Comparison of ENCODE assay signal across 26 cellular contexts in the genomic region with DNA sequence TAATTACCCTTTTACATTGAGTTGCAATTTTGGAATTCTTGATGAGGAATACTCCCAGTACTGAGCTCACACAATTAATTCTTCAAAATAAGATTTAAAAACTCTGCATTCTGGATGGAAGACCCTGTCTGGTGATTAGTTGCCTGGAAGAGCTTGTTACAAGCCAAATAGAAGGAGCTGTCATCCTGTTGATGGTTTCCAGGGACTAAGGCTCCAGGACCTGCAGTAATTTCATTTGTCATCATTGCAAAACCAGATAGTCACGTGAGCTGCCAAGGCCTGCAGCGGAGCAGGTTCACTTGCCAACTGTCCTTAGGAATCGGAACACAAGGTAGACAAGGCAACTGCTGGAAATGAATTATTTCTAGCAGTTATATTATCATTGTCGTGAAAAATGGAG.
DNase-seq lines count a peak whose midpoint lies in the region; ATAC-seq, FAIRE-seq and TF ChIP-seq lines count a peak whose summit lies in the region.
"Had no signal": no experiment of that assay in that cellular context is flagged by ENCODE, and none has a peak within 500 bp of the region (broad histone marks: within the 10 kb centered on the region; RNA-seq: fewer than 3 reads in every experiment).

No MANE protein-coding gene starts in this region.

- TF ChIP-seq EP300 in HepG2 (IDR thresholded peaks at IDR 0.05; ENCODE audit: low read depth in 2 of 2, low read length in 2 of 2) (no peak), HepG2 (CRISPR knock-in tag; IDR thresholded peaks at IDR 0.05; ENCODE audit: borderline replicate concordance) (no peak)

- 21% methylated on average over 4 of the region's 4 CpGs for WGBS in right lobe of liver (ENCODE audit: insufficient coverage, low coverage, low lambda C conversion rate, missing lambda C conversion rate)
- WGBS in HepG2 (ENCODE audit: low lambda C conversion rate) = 0% methylated on average over 4 of the region's 4 CpGs

- ATAC-seq in right lobe of liver = peak in 3 of 4 donors; percentile 36 to 85 (median 65)
- no peak for ATAC-seq in HepG2
- peak; percentile 53 for ATAC-seq in omental fat pad (ENCODE audit: low FRiP score)
- no peak for ATAC-seq in HG03039 (IDR thresholded peaks at IDR 0.05; ENCODE audit: unreplicated experiment)
- no peak for ATAC-seq in natural killer cell treated with Interleukin-12 subunit alpha and Interleukin-12 subunit beta and Interleukin-15 and Interleukin-18, amount 100 ng/mL, for 72 hours
- ATAC-seq: activated CD8-positive, alpha-beta T cell treated with anti-CD3 and anti-CD28 coated beads for 36 hours; WTC11 had no signal

- no peaks in the 10 kb centered on the region for H3K9me3 Mint-ChIP-seq in natural killer cell treated with Interleukin-12 subunit alpha and Interleukin-12 subunit beta and Interleukin-15 and Interleukin-18, amount 100 ng/mL, for 72 hours
- H3K9me3 Mint-ChIP-seq: activated naive CD4-positive, alpha-beta T cell treated with anti-CD3 and anti-CD28 coated beads for 36 hours; endodermal cell; T-helper 2 cell treated with Interferon-gamma antibody and Interleukin-4, amounts not matched to agents 5 μg/mL and 100 μg/mL, for 36 hours had no signal

- no peaks in the 10 kb centered on the region for H3K36me3 Mint-ChIP-seq in natural killer cell treated with Interleukin-12 subunit alpha and Interleukin-12 subunit beta and Interleukin-15 and Interleukin-18, amount 100 ng/mL, for 72 hours
- H3K36me3 Mint-ChIP-seq: CD14-positive monocyte, WTC11 had no signal

- H3K4me1 ChIP-seq in right lobe of liver (peaks cover 0 to 4% (median 0%) of the 10 kb centered on the region in 4 donors), HepG2 (ENCODE audit: insufficient read depth, low read length) (no peaks in the 10 kb centered on the region), left ventricle myocardium inferior (peaks cover 10% of the 10 kb centered on the region), uterus (no peaks in the 10 kb centered on the region)
- H3K4me1 ChIP-seq: SJSA1 had no signal

- no peaks in the 10 kb centered on the region for H3K79me2 ChIP-seq in HepG2 (ENCODE audit: insufficient read depth, low read length)

- no peak overlapping the region for H3K4me2 ChIP-seq in HepG2 (ENCODE audit: low read depth, low read length)

- no peak for TF ChIP-seq POLR2A in right lobe of liver (IDR thresholded peaks at IDR 0.05)
- TF ChIP-seq POLR2A in HepG2 (IDR thresholded peaks at IDR 0.05; ENCODE audit: insufficient read depth in 1 of 2, low read depth in 2 of 2, low read length in 2 of 2) = no peak
- TF ChIP-seq POLR2A in uterus (IDR thresholded peaks at IDR 0.05) = no peak

- H3K4me1 Mint-ChIP-seq in natural killer cell treated with Interleukin-12 subunit alpha and Interleukin-12 subunit beta and Interleukin-15 and Interleukin-18, amount 100 ng/mL, for 72 hours (ENCODE audit: low read depth in 2 of 2) = peaks cover 4 to 6% of the 10 kb centered on the region in 2 donors

- CTCF ChIA-PET in HepG2 (lab: Yijun Ruan, JAX; ENCODE audit: low intra/inter-chr PET ratio, low total read pairs) = no interaction called here

- no peaks in the 10 kb centered on the region for H3K9me3 ChIP-seq in right lobe of liver
- no peaks in the 10 kb centered on the region for H3K9me3 ChIP-seq in HepG2 (ENCODE audit: low read length)
- no peaks in the 10 kb centered on the region for H3K9me3 ChIP-seq in left ventricle myocardium inferior (replicated peaks)
- H3K9me3 ChIP-seq in uterus = no peaks in the 10 kb centered on the region
- H3K9me3 ChIP-seq: ovary, SJSA1 had no signal

- DNase-seq in right lobe of liver = no peak
- DNase-seq in HepG2 (ENCODE audit: low spot score) = no peak
- no peak for DNase-seq in left ventricle myocardium inferior
- DNase-seq in omental fat pad (ENCODE audit: low spot score) = no peak
- DNase-seq in uterus = peak; percentile 86 to 94
- no peak for DNase-seq in natural killer cell treated with Interleukin-12 subunit alpha and Interleukin-12 subunit beta and Interleukin-15 and Interleukin-18, amount 100 ng/mL, for 72 hours (ENCODE audit: low spot score)
- DNase-seq in NCI-H345 (lab: John Stamatoyannopoulos, UW) = no peak
- DNase-seq: ACHN; activated CD8-positive, alpha-beta T cell treated with anti-CD3 and anti-CD28 coated beads for 36 hours; activated naive CD4-positive, alpha-beta T cell treated with anti-CD3 and anti-CD28 coated beads for 36 hours; activated T-cell treated with anti-CD3 and anti-CD28 coated beads, Interleukin-2, amount 50 U/mL, for 1 hour; endodermal cell; foreskin melanocyte; NCI-H748 treated with DMSO at 0.1 percent for 48 hours; small intestine; stimulated activated CD4-positive, alpha-beta T cell treated with anti-CD3 and anti-CD28 coated beads, Interleukin-4, amount 100 ng/mL, for 4 hours had no signal

- no peak overlapping the region for H3K27ac Mint-ChIP-seq in natural killer cell treated with Interleukin-12 subunit alpha and Interleukin-12 subunit beta and Interleukin-15 and Interleukin-18, amount 100 ng/mL, for 72 hours
- H3K27ac Mint-ChIP-seq: activated CD8-positive, alpha-beta T cell treated with anti-CD3 and anti-CD28 coated beads for 36 hours; activated naive CD4-positive, alpha-beta T cell treated with anti-CD3 and anti-CD28 coated beads for 36 hours; CD14-positive monocyte; endodermal cell; T-helper 2 cell treated with Interferon-gamma antibody and Interleukin-4, amounts not matched to agents 5 μg/mL and 100 μg/mL, for 36 hours; WTC11 had no signal

- no peaks in the 10 kb centered on the region for H4K20me1 ChIP-seq in HepG2 (ENCODE audit: insufficient read depth, low read length)

- TF ChIP-seq CTCF in right lobe of liver (IDR thresholded peaks at IDR 0.05) (no peak), HepG2 (CRISPR knock-in tag; IDR thresholded peaks at IDR 0.05) (no peak), left ventricle myocardium inferior (IDR thresholded peaks at IDR 0.05; ENCODE audit: borderline replicate concordance) (no peak), omental fat pad (IDR thresholded peaks at IDR 0.05) (no peak), uterus (IDR thresholded peaks at IDR 0.05) (no peak)

- no peak overlapping the region for H2AFZ ChIP-seq in HepG2 (ENCODE audit: low read length)

- POLR2A ChIA-PET in HepG2 (lab: Yijun Ruan, JAX) = no interaction called here

- H3K27me3 ChIP-seq in right lobe of liver = no peaks in the 10 kb centered on the region
- H3K27me3 ChIP-seq in HepG2 (ENCODE audit: control insufficient read depth in 1 of 2, insufficient read depth in 2 of 2, low read length in 2 of 2) = peaks cover 0 to 18% of the 10 kb centered on the region in 2 experiments; a peak in 1 of 5 replicates
- H3K27me3 ChIP-seq in left ventricle myocardium inferior (ENCODE audit: low read depth) = peaks cover 2% of the 10 kb centered on the region
- H3K27me3 ChIP-seq in uterus = no peaks in the 10 kb centered on the region
- H3K27me3 ChIP-seq: ovary, SJSA1 had no signal

- FAIRE-seq in HepG2 (lab: Jason Lieb, UNC) = no peak
- FAIRE-seq: astrocyte, colon, G401.6, H1, small intestine had no signal

- H3K4me3 ChIP-seq in right lobe of liver (no peak overlapping the region), HepG2 (replicated peaks in 1 of 3; ENCODE audit: insufficient read depth in 1 of 3, low read depth in 2 of 3, low read length in 3 of 3) (no peak overlapping the region), left ventricle myocardium inferior (no peak overlapping the region), uterus (no peak overlapping the region)
- H3K4me3 ChIP-seq: ovary, SJSA1 had no signal

- no peak overlapping the region for H3K9ac ChIP-seq in HepG2 (ENCODE audit: insufficient read depth, low read depth, low read length)

- TF ChIP-seq RAD21 in HepG2 (CRISPR knock-in tag; IDR thresholded peaks at IDR 0.05) = no peak

- in situ Hi-C loops in HepG2 (cut with HindIII; ENCODE audit: extremely low pct_ligation_motif_present, low pct_unique_long_range_greater_than_20kb) = no loop called here

- no peak overlapping the region for H3K4me3 Mint-ChIP-seq in natural killer cell treated with Interleukin-12 subunit alpha and Interleukin-12 subunit beta and Interleukin-15 and Interleukin-18, amount 100 ng/mL, for 72 hours
- H3K4me3 Mint-ChIP-seq: activated CD8-positive, alpha-beta T cell treated with anti-CD3 and anti-CD28 coated beads for 36 hours; activated naive CD4-positive, alpha-beta T cell treated with anti-CD3 and anti-CD28 coated beads for 36 hours; CD14-positive monocyte; endodermal cell; T-helper 2 cell treated with Interferon-gamma antibody and Interleukin-4, amounts not matched to agents 5 μg/mL and 100 μg/mL, for 36 hours; WTC11 had no signal

- H3K27me3 Mint-ChIP-seq in natural killer cell treated with Interleukin-12 subunit alpha and Interleukin-12 subunit beta and Interleukin-15 and Interleukin-18, amount 100 ng/mL, for 72 hours = peaks cover 10 to 36% of the 10 kb centered on the region in 2 donors

- no TSS peak for BruUV-seq in HepG2 (replicated peaks; lab: Mats Ljungman, UMichigan)

- H3K27ac ChIP-seq in right lobe of liver = no peak overlapping the region
- no peak overlapping the region for H3K27ac ChIP-seq in HepG2 (ENCODE audit: extremely low read length, insufficient read depth, low read length)
- peak overlapping the region; percentile 61 for H3K27ac ChIP-seq in left ventricle myocardium inferior (replicated peaks)
- H3K27ac ChIP-seq in uterus = peak overlapping the region; percentile 64 to 72
- H3K27ac ChIP-seq: ovary, SJSA1 had no signal

- H3K36me3 ChIP-seq in right lobe of liver = no peaks in the 10 kb centered on the region
- no peaks in the 10 kb centered on the region for H3K36me3 ChIP-seq in HepG2 (replicated peaks in 1 of 2; ENCODE audit: control insufficient read depth in 1 of 2, insufficient read depth in 2 of 2, low read length in 2 of 2)
- H3K36me3 ChIP-seq in left ventricle myocardium inferior = no peaks in the 10 kb centered on the region
- no peaks in the 10 kb centered on the region for H3K36me3 ChIP-seq in uterus
- H3K36me3 ChIP-seq: ovary, SJSA1 had no signal

- intact Hi-C loops in right lobe of liver (cut with DNase I) (no loop called here), HepG2 (cut with micrococcal nuclease; ENCODE audit: unreplicated experiment) (no loop called here), left ventricle myocardium inferior (cut with micrococcal nuclease) (no loop called here), uterus (cut with DNase I; ENCODE audit: low total_unique reads) (no loop called here)

TF ChIP-seq in HepG2, 621 proteins besides CTCF, POLR2A, EP300 and RAD21 (continues in another document):
- TF ChIP-seq ZKSCAN5 (CRISPR knock-in tag; IDR thresholded peaks at IDR 0.05) (no peak), ZNF496 (CRISPR knock-in tag; IDR thresholded peaks at IDR 0.05; ENCODE audit: insufficient replicate concordance) (no peak), JUN (CRISPR knock-in tag; IDR thresholded peaks at IDR 0.05) (no peak), ZNF567 (CRISPR knock-in tag; IDR thresholded peaks at IDR 0.05; ENCODE audit: borderline replicate concordance) (no peak), ZNF30 (CRISPR knock-in tag; IDR thresholded peaks at IDR 0.05) (no peak)
- TF ChIP-seq, protein P1, sequence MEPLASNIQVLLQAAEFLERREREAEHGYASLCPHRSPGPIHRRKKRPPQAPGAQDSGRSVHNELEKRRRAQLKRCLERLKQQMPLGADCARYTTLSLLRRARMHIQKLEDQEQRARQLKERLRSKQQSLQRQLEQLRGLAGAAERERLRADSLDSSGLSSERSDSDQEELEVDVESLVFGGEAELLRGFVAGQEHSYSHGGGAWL (CRISPR knock-in tag; IDR thresholded peaks at IDR 0.05) = no peak

Comparison
In these comparisons a context has a peak if more than half of its experiments do, and no peak if none do; other contexts are left out.
1. ATAC-seq: peak in right lobe of liver (3 of 4) and omental fat pad (single experiment); none in HepG2 (single experiment), HG03039 (single experiment) and natural killer cell treated with Interleukin-12 subunit alpha and Interleukin-12 subunit beta and Interleukin-15 and Interleukin-18, amount 100 ng/mL, for 72 hours (0 of 2).
2. DNase-seq: peak in uterus (2 of 2); none in right lobe of liver (0 of 3), HepG2 (single experiment), left ventricle myocardium inferior (single experiment), omental fat pad (single experiment), natural killer cell treated with Interleukin-12 subunit alpha and Interleukin-12 subunit beta and Interleukin-15 and Interleukin-18, amount 100 ng/mL, for 72 hours (single experiment) and NCI-H345 (single experiment).
3. H3K27ac ChIP-seq: peak in left ventricle myocardium inferior (single experiment) and uterus (2 of 2); none in right lobe of liver (0 of 3) and HepG2 (single experiment).